Comparison of ENCODE assay signal across 15 cellular contexts in genomic region chr10:11468126-11468742, GRCh38.
A peak's percentile ranks its signal among the peaks of the same experiment; 100 is the strongest.
DNase-seq lines count a peak whose midpoint lies in the region; ATAC-seq and TF ChIP-seq lines count a peak whose summit lies in the region.
"Had no signal": no experiment of that assay in that cellular context is flagged by ENCODE, and none has a peak within 500 bp of the region (broad histone marks: within the 10 kb centered on the region; RNA-seq: fewer than 3 reads in every experiment).

No MANE protein-coding gene starts in this region.

- H4K5ac ChIP-seq in IMR-90 (ENCODE audit: low read depth, low read length), result no peak overlapping the region

- POLR2A ChIA-PET in IMR-90 (lab: Charles Lee; ENCODE audit: unreplicated experiment), result no interaction called here

- H3K56ac ChIP-seq in IMR-90 (ENCODE audit: extremely low read depth, insufficient read depth, low read length), result no peak overlapping the region

- H3K79me1 ChIP-seq in IMR-90 (ENCODE audit: low read depth in 1 of 2, low read length in 2 of 2), result peaks cover 0 to 3% of the 10 kb centered on the region in 2 experiments; a peak in 1 of 4 replicates

- no peaks in the 10 kb centered on the region for H4K20me1 ChIP-seq in IMR-90 (ENCODE audit: insufficient read depth, low read length)

- no peak for TF ChIP-seq RAD21 in IMR-90 (IDR thresholded peaks at IDR 0.05; ENCODE audit: low read length)

- DNase-seq in IMR-90, result peak; percentile 58
- DNase-seq in astrocyte of the spinal cord (ENCODE audit: low read depth, low spot score), result peak; percentile 47
- DNase-seq in iris pigment epithelial cell (ENCODE audit: low read depth), result peak; percentile 84
- no peak for DNase-seq in NCI-H2081 (lab: John Stamatoyannopoulos, UW)
- DNase-seq in NCI-H2029 (lab: John Stamatoyannopoulos, UW), result no peak
- DNase-seq in effector memory CD4-positive, alpha-beta T cell, result no peak
- DNase-seq: activated CD8-positive, alpha-beta memory T cell treated with anti-CD3 and anti-CD28 coated beads for 24 hours; cerebellar nuclear complex; DMS 273 treated with DMSO at 0.1 percent for 48 hours; NCI-H774; Peyer's patch; stimulated activated CD4-positive, alpha-beta T cell treated with anti-CD3 and anti-CD28 coated beads, Interleukin-4, amount 100 ng/mL, for 24 hours; stimulated activated CD8-positive, alpha-beta memory T cell treated with anti-CD3 and anti-CD28 coated beads, Interleukin-4, amount 100 ng/mL, for 48 hours; SW 1271 had no signal

- H3K4me1 ChIP-seq in IMR-90 (ENCODE audit: control insufficient read depth, insufficient read depth, low read length), result peaks cover 3% of the 10 kb centered on the region
- H3K4me1 ChIP-seq in skeletal muscle satellite cell (ENCODE audit: control insufficient read depth, insufficient read depth, low read length), result peaks cover 12% of the 10 kb centered on the region
- no peaks in the 10 kb centered on the region for H3K4me1 ChIP-seq in effector memory CD4-positive, alpha-beta T cell (ENCODE audit: control insufficient read depth, insufficient read depth, low read length, poor library complexity, severe bottlenecking)
- H3K4me1 ChIP-seq: Peyer's patch had no signal

- TF ChIP-seq POLR2A in IMR-90 (IDR thresholded peaks at IDR 0.05; ENCODE audit: low read depth, low read length), result no peak

- H3K9me3 ChIP-seq in IMR-90 (ENCODE audit: control insufficient read depth, insufficient read depth, low read length) (no peaks in the 10 kb centered on the region), skeletal muscle satellite cell (replicated peaks; ENCODE audit: low read length) (no peaks in the 10 kb centered on the region)
- no peaks in the 10 kb centered on the region for H3K9me3 ChIP-seq in effector memory CD4-positive, alpha-beta T cell (ENCODE audit: control insufficient read depth, low read length)
- H3K9me3 ChIP-seq: Peyer's patch had no signal

- ATAC-seq in IMR-90 (ENCODE audit: low read depth), result no peak

- no peak overlapping the region for H2BK15ac ChIP-seq in IMR-90 (ENCODE audit: low read depth, low read length)

- no peak overlapping the region for H3K18ac ChIP-seq in IMR-90 (ENCODE audit: low read depth, low read length)

- H3K27ac ChIP-seq in IMR-90 (ENCODE audit: insufficient read depth, low read length), result no peak overlapping the region
- no peak overlapping the region for H3K27ac ChIP-seq in effector memory CD4-positive, alpha-beta T cell (ENCODE audit: insufficient read depth, low read length, poor library complexity, severe bottlenecking)
- H3K27ac ChIP-seq: Peyer's patch had no signal

- H3K14ac ChIP-seq in IMR-90 (replicated peaks; ENCODE audit: low read depth, low read length), result no peak overlapping the region; the same call in 1 of the 2 replicates

- H3K36me3 ChIP-seq in IMR-90 (ENCODE audit: control insufficient read depth, insufficient read depth, low read length) (no peaks in the 10 kb centered on the region; the same call in 1 of the 2 replicates), skeletal muscle satellite cell (ENCODE audit: insufficient read depth, low read length) (peaks cover 4% of the 10 kb centered on the region)
- H3K36me3 ChIP-seq in effector memory CD4-positive, alpha-beta T cell (ENCODE audit: control insufficient read depth, insufficient read depth, low read length), result no peaks in the 10 kb centered on the region

- H3K23ac ChIP-seq in IMR-90 (ENCODE audit: low read depth, low read length), result no peak overlapping the region

- H3K27me3 ChIP-seq in IMR-90 (ENCODE audit: control insufficient read depth, insufficient read depth, low read length) (no peaks in the 10 kb centered on the region), skeletal muscle satellite cell (ENCODE audit: control insufficient read depth, insufficient read depth, low read length) (no peaks in the 10 kb centered on the region)
- no peaks in the 10 kb centered on the region for H3K27me3 ChIP-seq in effector memory CD4-positive, alpha-beta T cell (replicated peaks; ENCODE audit: control insufficient read depth, insufficient read depth, low read length, poor library complexity, severe bottlenecking)
- H3K27me3 ChIP-seq: Peyer's patch had no signal

- BruUV-seq in IMR-90 (replicated peaks; lab: Mats Ljungman, UMichigan), result no TSS peak

- no peak overlapping the region for H2AFZ ChIP-seq in IMR-90 (replicated peaks; ENCODE audit: low read length, poor library complexity)

- H2AK5ac ChIP-seq in IMR-90 (ENCODE audit: low read depth, low read length), result no peak overlapping the region

- WGBS in IMR-90 (ENCODE audit: extremely low coverage in 2 of 2, insufficient read length in 1 of 2), 2 experiments, result 100% methylated on average over 1 of the region's 7 CpGs; no CpG with 5 or more reads in 1 of the 2 experiments

- H3K4ac ChIP-seq in IMR-90 (ENCODE audit: low read depth, low read length), result no peak overlapping the region

- H3K9ac ChIP-seq in IMR-90 (ENCODE audit: low read depth, low read length) (no peak overlapping the region), skeletal muscle satellite cell (ENCODE audit: low read depth, low read length) (no peak overlapping the region)

- dilution Hi-C loops in IMR-90 (cut with HindIII; ENCODE audit: low sequenced_read_pairs, unreplicated experiment), result no loop called here

- no peak overlapping the region for H2BK20ac ChIP-seq in IMR-90 (ENCODE audit: low read depth, low read length)

- in situ Hi-C loops in IMR-90 (cut with MboI; ENCODE audit: low sequenced_read_pairs) (no loop called here), astrocyte of the spinal cord (cut with HindIII; ENCODE audit: low sequenced_read_pairs) (no loop called here)

- no peak overlapping the region for H3K4me2 ChIP-seq in IMR-90 (ENCODE audit: low read depth, low read length)
- H3K4me2 ChIP-seq in skeletal muscle satellite cell (ENCODE audit: low read length), result peak overlapping the region; percentile 20

- CTCF ChIA-PET in IMR-90 (lab: Yijun Ruan, JAX), result no interaction called here

- H3K9me1 ChIP-seq in IMR-90 (ENCODE audit: insufficient read depth, low read length), result peaks cover 4% of the 10 kb centered on the region; the same call in 1 of the 2 replicates

- H2BK120ac ChIP-seq in IMR-90 (ENCODE audit: low read depth, low read length), result no peak overlapping the region

- H3K4me3 ChIP-seq in IMR-90 (ENCODE audit: insufficient read depth, low read depth, low read length) (no peak overlapping the region), astrocyte of the spinal cord (ENCODE audit: low read depth, low read length) (no peak overlapping the region), skeletal muscle satellite cell (ENCODE audit: low read length) (no peak overlapping the region)
- no peak overlapping the region for H3K4me3 ChIP-seq in effector memory CD4-positive, alpha-beta T cell (ENCODE audit: insufficient read depth, low read depth, low read length, poor library complexity, severe bottlenecking)
- H3K4me3 ChIP-seq: Peyer's patch had no signal

- H4K8ac ChIP-seq in IMR-90 (ENCODE audit: low read depth in 2 of 2, low read length in 2 of 2), result no peak overlapping the region

- H2BK5ac ChIP-seq in IMR-90 (ENCODE audit: low read depth, low read length, poor library complexity, severe bottlenecking), result no peak overlapping the region

- no peak overlapping the region for H4K91ac ChIP-seq in IMR-90 (ENCODE audit: insufficient read depth, low read depth, low read length)

- intact Hi-C loops in IMR-90 (cut with micrococcal nuclease), result no loop called here

- TF ChIP-seq CTCF in IMR-90 (conservative IDR thresholded peaks at IDR 0.05; ENCODE audit: low read depth, low read length), result no peak
- no peak for TF ChIP-seq CTCF in astrocyte of the spinal cord (IDR thresholded peaks at IDR 0.05; ENCODE audit: low read depth, low read length)

- H2AK9ac ChIP-seq in IMR-90 (replicated peaks; ENCODE audit: low read depth, low read length, poor library complexity), result peak overlapping the region; percentile 61

TF ChIP-seq in IMR-90, 13 proteins besides CTCF, POLR2A, EP300 and RAD21:
- TF ChIP-seq CEBPB (IDR thresholded peaks at IDR 0.05; ENCODE audit: low read depth, low read length) (no peak), BHLHE40 (IDR thresholded peaks at IDR 0.05; ENCODE audit: low read depth, low read length) (no peak), MXI1 (IDR thresholded peaks at IDR 0.05; ENCODE audit: borderline replicate concordance, low read depth, low read length) (no peak), CHD1 (IDR thresholded peaks at IDR 0.05; ENCODE audit: low read depth, low read length) (no peak), SMC3 (IDR thresholded peaks at IDR 0.05; ENCODE audit: low read depth, low read length) (no peak), RCOR1 (IDR thresholded peaks at IDR 0.05; ENCODE audit: insufficient replicate concordance, low read length) (no peak), MAZ (IDR thresholded peaks at IDR 0.05; ENCODE audit: borderline replicate concordance, low read depth, low read length) (no peak), NFE2L2 (IDR thresholded peaks at IDR 0.05; ENCODE audit: low read depth, low read length) (no peak), RFX5 (IDR thresholded peaks at IDR 0.05; ENCODE audit: low read depth, low read length) (no peak), FOS (IDR thresholded peaks at IDR 0.05; ENCODE audit: low read depth, low read length) (no peak), MAFK (IDR thresholded peaks at IDR 0.05; ENCODE audit: low read depth, low read length) (no peak)
- TF ChIP-seq, protein P1, sequence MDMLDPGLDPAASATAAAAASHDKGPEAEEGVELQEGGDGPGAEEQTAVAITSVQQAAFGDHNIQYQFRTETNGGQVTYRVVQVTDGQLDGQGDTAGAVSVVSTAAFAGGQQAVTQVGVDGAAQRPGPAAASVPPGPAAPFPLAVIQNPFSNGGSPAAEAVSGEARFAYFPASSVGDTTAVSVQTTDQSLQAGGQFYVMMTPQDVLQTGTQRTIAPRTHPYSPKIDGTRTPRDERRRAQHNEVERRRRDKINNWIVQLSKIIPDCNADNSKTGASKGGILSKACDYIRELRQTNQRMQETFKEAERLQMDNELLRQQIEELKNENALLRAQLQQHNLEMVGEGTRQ (IDR thresholded peaks at IDR 0.05; ENCODE audit: low read depth, low read length), result no peak
- TF ChIP-seq, protein P2, sequence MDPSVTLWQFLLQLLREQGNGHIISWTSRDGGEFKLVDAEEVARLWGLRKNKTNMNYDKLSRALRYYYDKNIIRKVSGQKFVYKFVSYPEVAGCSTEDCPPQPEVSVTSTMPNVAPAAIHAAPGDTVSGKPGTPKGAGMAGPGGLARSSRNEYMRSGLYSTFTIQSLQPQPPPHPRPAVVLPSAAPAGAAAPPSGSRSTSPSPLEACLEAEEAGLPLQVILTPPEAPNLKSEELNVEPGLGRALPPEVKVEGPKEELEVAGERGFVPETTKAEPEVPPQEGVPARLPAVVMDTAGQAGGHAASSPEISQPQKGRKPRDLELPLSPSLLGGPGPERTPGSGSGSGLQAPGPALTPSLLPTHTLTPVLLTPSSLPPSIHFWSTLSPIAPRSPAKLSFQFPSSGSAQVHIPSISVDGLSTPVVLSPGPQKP (IDR thresholded peaks at IDR 0.05; ENCODE audit: borderline replicate concordance, low read depth, low read length), result no peak

Comparison
In these comparisons a context has a peak if more than half of its experiments do, and no peak if none do; other contexts are left out.
1. DNase-seq: peak in IMR-90 (single experiment), astrocyte of the spinal cord (single experiment) and iris pigment epithelial cell (single experiment); none in NCI-H2081 (0 of 2), NCI-H2029 (single experiment) and effector memory CD4-positive, alpha-beta T cell (0 of 3).